In genomic region chr16:58733671-58734458, GRCh38 we compare ENCODE assay signal across 1 cellular context.
A peak's percentile ranks its signal among the peaks of the same experiment; 100 is the strongest.
TF ChIP-seq lines count a peak whose summit lies in the region.

GOT2 (minus strand) TSS chr16:58734316; CDS start chr16:58734228, 88 bp downstream.

TF ChIP-seq in HepG2, 621 proteins besides CTCF, POLR2A, EP300 and RAD21 (continued from another document and continues in another):
- TF ChIP-seq RORA (CRISPR knock-in tag; IDR thresholded peaks at IDR 0.05) (no peak), ZMYM4 (CRISPR knock-in tag; IDR thresholded peaks at IDR 0.05) (peak; percentile 100), MAFF (IDR thresholded peaks at IDR 0.05; ENCODE audit: low read depth, low read length) (no peak), SMARCE1 (IDR thresholded peaks at IDR 0.05; ENCODE audit: borderline replicate concordance) (no peak), ZNF383 (CRISPR knock-in tag; IDR thresholded peaks at IDR 0.05; ENCODE audit: borderline replicate concordance) (peak; percentile 83; the same call in 1 of the 2 replicates), ZMYM2 (CRISPR knock-in tag; IDR thresholded peaks at IDR 0.05) (0 out of 2 replicates have a peak, but pooled peaks have one; percentile 68), PHF20 (CRISPR knock-in tag; IDR thresholded peaks at IDR 0.05) (peak; percentile 86), RBAK (CRISPR knock-in tag; IDR thresholded peaks at IDR 0.05) (peak; percentile 36; the same call in 1 of the 2 replicates), ELK4 (CRISPR knock-in tag; IDR thresholded peaks at IDR 0.05; ENCODE audit: borderline replicate concordance) (peak; percentile 78; the same call in 1 of the 2 replicates), ZNF17 (CRISPR knock-in tag; IDR thresholded peaks at IDR 0.05) (0 out of 2 replicates have a peak, but pooled peaks have one; percentile 35), YEATS2 (CRISPR knock-in tag; IDR thresholded peaks at IDR 0.05; ENCODE audit: borderline replicate concordance) (peak; percentile 96), PAXIP1 (CRISPR knock-in tag; conservative IDR thresholded peaks at IDR 0.05) (peak; percentile 61), BCL6 (CRISPR knock-in tag; IDR thresholded peaks at IDR 0.05) (peak; percentile 75), ZNF788 (CRISPR knock-in tag; IDR thresholded peaks at IDR 0.05; ENCODE audit: borderline replicate concordance) (peak; percentile 97; the same call in 1 of the 2 replicates), ZNF629 (CRISPR knock-in tag; conservative IDR thresholded peaks at IDR 0.05) (peak; percentile 66), ZNF329 (CRISPR knock-in tag; IDR thresholded peaks at IDR 0.05; ENCODE audit: low read depth) (peak; percentile 87; the same call in 1 of the 2 replicates), ZNF704 (CRISPR knock-in tag; IDR thresholded peaks at IDR 0.05; ENCODE audit: borderline replicate concordance) (peak; percentile 98), SRF (IDR thresholded peaks at IDR 0.05; ENCODE audit: low read depth, low read length) (no peak), ZNF609 (CRISPR knock-in tag; IDR thresholded peaks at IDR 0.05; ENCODE audit: borderline replicate concordance) (peak; percentile 78), STAT5B (CRISPR knock-in tag; IDR thresholded peaks at IDR 0.05) (0 out of 2 replicates have a peak, but pooled peaks have one; percentile 40), PAWR (CRISPR knock-in tag; IDR thresholded peaks at IDR 0.05; ENCODE audit: borderline replicate concordance) (0 out of 2 replicates have a peak, but pooled peaks have one; percentile 22), IRF2 (CRISPR knock-in tag; IDR thresholded peaks at IDR 0.05) (peak; percentile 98), CEBPB (IDR thresholded peaks at IDR 0.05; ENCODE audit: borderline replicate concordance, low read depth, low read length) (no peak), ZNF747 (CRISPR knock-in tag; IDR thresholded peaks at IDR 0.05; ENCODE audit: borderline replicate concordance) (peak; percentile 66; the same call in 1 of the 2 replicates), ZNF414 (CRISPR knock-in tag; IDR thresholded peaks at IDR 0.05) (peak; percentile 97), NFE2L1 (CRISPR knock-in tag; IDR thresholded peaks at IDR 0.05; ENCODE audit: borderline replicate concordance) (no peak), MZF1 (CRISPR knock-in tag; IDR thresholded peaks at IDR 0.05; ENCODE audit: borderline replicate concordance) (peak; percentile 86), KDM5A (IDR thresholded peaks at IDR 0.05; ENCODE audit: borderline replicate concordance, low read length) (peak; percentile 89), ZNF552 (CRISPR knock-in tag; IDR thresholded peaks at IDR 0.05; ENCODE audit: borderline replicate concordance) (peak; percentile 61; the same call in 1 of the 2 replicates), FOXA1 (IDR thresholded peaks at IDR 0.05) (no peak), FOXA1 (CRISPR knock-in tag; IDR thresholded peaks at IDR 0.05) (peak; percentile 74), TCF7 (IDR thresholded peaks at IDR 0.05; ENCODE audit: low read depth) (no peak), ZFP91 (CRISPR knock-in tag; IDR thresholded peaks at IDR 0.05; ENCODE audit: borderline replicate concordance) (peak; percentile 97), ZNF496 (CRISPR knock-in tag; IDR thresholded peaks at IDR 0.05; ENCODE audit: insufficient replicate concordance) (no peak), BORCS8-MEF2B (CRISPR knock-in tag; IDR thresholded peaks at IDR 0.05) (peak; percentile 89), RNF2 (conservative IDR thresholded peaks at IDR 0.05; ENCODE audit: low read depth) (peak; percentile 62), PRMT3 (CRISPR knock-in tag; IDR thresholded peaks at IDR 0.05; ENCODE audit: borderline replicate concordance, low read depth) (no peak)
- TF ChIP-seq, protein P1, sequence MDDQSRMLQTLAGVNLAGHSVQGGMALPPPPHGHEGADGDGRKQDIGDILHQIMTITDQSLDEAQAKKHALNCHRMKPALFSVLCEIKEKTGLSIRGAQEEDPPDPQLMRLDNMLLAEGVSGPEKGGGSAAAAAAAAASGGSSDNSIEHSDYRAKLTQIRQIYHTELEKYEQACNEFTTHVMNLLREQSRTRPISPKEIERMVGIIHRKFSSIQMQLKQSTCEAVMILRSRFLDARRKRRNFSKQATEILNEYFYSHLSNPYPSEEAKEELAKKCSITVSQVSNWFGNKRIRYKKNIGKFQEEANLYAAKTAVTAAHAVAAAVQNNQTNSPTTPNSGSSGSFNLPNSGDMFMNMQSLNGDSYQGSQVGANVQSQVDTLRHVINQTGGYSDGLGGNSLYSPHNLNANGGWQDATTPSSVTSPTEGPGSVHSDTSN (CRISPR knock-in tag; IDR thresholded peaks at IDR 0.05; ENCODE audit: borderline replicate concordance), result peak; percentile 69; the same call in 1 of the 2 replicates
- TF ChIP-seq, protein P2, sequence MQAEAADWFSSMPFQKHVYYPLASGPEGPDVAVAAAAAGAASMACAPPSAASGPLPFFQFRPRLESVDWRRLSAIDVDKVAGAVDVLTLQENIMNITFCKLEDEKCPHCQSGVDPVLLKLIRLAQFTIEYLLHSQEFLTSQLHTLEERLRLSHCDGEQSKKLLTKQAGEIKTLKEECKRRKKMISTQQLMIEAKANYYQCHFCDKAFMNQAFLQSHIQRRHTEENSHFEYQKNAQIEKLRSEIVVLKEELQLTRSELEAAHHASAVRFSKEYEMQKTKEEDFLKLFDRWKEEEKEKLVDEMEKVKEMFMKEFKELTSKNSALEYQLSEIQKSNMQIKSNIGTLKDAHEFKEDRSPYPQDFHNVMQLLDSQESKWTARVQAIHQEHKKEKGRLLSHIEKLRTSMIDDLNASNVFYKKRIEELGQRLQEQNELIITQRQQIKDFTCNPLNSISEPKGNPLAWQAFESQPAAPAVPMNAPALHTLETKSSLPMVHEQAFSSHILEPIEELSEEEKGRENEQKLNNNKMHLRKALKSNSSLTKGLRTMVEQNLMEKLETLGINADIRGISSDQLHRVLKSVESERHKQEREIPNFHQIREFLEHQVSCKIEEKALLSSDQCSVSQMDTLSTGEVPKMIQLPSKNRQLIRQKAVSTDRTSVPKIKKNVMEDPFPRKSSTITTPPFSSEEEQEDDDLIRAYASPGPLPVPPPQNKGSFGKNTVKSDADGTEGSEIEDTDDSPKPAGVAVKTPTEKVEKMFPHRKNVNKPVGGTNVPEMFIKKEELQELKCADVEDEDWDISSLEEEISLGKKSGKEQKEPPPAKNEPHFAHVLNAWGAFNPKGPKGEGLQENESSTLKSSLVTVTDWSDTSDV (CRISPR knock-in tag; IDR thresholded peaks at IDR 0.05), result no peak
- TF ChIP-seq, protein P3, sequence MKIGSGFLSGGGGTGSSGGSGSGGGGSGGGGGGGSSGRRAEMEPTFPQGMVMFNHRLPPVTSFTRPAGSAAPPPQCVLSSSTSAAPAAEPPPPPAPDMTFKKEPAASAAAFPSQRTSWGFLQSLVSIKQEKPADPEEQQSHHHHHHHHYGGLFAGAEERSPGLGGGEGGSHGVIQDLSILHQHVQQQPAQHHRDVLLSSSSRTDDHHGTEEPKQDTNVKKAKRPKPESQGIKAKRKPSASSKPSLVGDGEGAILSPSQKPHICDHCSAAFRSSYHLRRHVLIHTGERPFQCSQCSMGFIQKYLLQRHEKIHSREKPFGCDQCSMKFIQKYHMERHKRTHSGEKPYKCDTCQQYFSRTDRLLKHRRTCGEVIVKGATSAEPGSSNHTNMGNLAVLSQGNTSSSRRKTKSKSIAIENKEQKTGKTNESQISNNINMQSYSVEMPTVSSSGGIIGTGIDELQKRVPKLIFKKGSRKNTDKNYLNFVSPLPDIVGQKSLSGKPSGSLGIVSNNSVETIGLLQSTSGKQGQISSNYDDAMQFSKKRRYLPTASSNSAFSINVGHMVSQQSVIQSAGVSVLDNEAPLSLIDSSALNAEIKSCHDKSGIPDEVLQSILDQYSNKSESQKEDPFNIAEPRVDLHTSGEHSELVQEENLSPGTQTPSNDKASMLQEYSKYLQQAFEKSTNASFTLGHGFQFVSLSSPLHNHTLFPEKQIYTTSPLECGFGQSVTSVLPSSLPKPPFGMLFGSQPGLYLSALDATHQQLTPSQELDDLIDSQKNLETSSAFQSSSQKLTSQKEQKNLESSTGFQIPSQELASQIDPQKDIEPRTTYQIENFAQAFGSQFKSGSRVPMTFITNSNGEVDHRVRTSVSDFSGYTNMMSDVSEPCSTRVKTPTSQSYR (CRISPR knock-in tag; IDR thresholded peaks at IDR 0.05; ENCODE audit: borderline replicate concordance), result 0 out of 2 replicates have a peak, but pooled peaks have one; percentile 42
